Comparison of ENCODE assay signal across 12 cellular contexts in the genomic region with DNA sequence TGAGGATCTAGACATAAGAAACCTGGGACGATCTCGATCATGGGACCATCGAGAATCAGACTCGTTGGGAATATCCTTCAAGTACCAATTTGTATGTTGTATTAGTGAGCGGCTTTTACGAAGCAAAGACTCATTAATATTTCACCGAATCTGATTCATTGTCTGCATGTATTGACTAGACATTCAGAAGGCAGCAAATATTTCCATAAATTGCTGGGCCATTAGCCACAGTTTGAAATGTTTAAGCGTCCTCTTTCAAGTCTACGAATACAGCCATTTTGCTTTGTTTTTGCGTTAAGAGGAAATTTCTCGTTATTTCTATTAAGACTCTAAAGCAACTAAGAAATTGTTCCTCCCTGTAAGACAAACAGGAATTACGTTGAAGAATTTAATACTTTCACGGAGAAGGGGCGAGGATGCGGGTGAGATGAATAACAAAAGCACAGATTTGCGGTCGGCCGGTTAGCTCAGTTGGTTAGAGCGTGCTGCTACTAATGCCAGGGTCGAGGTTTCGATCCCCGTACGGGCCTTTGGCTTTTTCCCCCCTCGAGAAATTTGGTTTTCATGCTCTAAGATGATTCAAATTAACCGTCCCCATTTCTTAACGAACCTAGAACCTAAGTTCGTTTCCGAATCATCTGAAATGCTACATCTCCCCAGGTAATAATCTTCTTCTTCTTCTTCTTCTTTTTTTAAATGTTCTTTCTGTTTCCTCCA. TPM values are rescaled to one million over a fixed set of nuclear protein-coding genes. Genes with fewer than 3 reads are reported as not detected.
DNase-seq lines count a peak whose midpoint lies in the region; ATAC-seq and TF ChIP-seq lines count a peak whose summit lies in the region.
"Had no signal": no experiment of that assay in that cellular context is flagged by ENCODE, and none has a peak within 500 bp of the region (broad histone marks: within the 10 kb centered on the region; RNA-seq: fewer than 3 reads in every experiment).

No MANE protein-coding gene starts in this region.

- no peaks in the 10 kb centered on the region for H3K9me3 ChIP-seq in osteoblast (ENCODE audit: low read depth, low read length)

- peak overlapping the region; percentile 39 for H3K4me2 ChIP-seq in osteoblast (ENCODE audit: insufficient read depth, low read length)

- no peak for DNase-seq in T-helper 2 cell treated with Interferon-gamma antibody and Interleukin-4, amounts not matched to agents 5 μg/mL and 100 μg/mL, for 36 hours (ENCODE audit: low spot score)
- DNase-seq in T-helper 2 cell = no peak
- peak; percentile 27 for DNase-seq in NCI-H446 treated with DMSO at 0.1 percent for 48 hours (lab: John Stamatoyannopoulos, UW)
- DNase-seq in dermis blood vessel endothelial cell = peak; percentile 48
- DNase-seq in osteoblast (ENCODE audit: insufficient read length, low spot score, missing footprints) = no peak
- DNase-seq in middle frontal gyrus (ENCODE audit: extremely low spot score, low spot score) = no peak
- DNase-seq: activated CD8-positive, alpha-beta memory T cell treated with anti-CD3 and anti-CD28 coated beads, Interleukin-2, amount 50 U/mL, for 48 hours; foreskin melanocyte; retina; substantia nigra had no signal

- peak overlapping the region; percentile 9 for H3K27ac Mint-ChIP-seq in T-helper 2 cell treated with Interferon-gamma antibody and Interleukin-4, amounts not matched to agents 5 μg/mL and 100 μg/mL, for 36 hours

- peaks cover 13% of the 10 kb centered on the region for H3K4me1 Mint-ChIP-seq in T-helper 2 cell treated with Interferon-gamma antibody and Interleukin-4, amounts not matched to agents 5 μg/mL and 100 μg/mL, for 36 hours (ENCODE audit: low read depth)

- TF ChIP-seq CTCF in osteoblast (IDR thresholded peaks at IDR 0.05; ENCODE audit: extremely low read depth, low read depth, low read length) = no peak

- H4K20me1 ChIP-seq in osteoblast (ENCODE audit: insufficient read depth, low read length) = no peaks in the 10 kb centered on the region

- no peak overlapping the region for H2AFZ ChIP-seq in osteoblast (ENCODE audit: low read length)

- no peak overlapping the region for H3K4me3 Mint-ChIP-seq in T-helper 2 cell treated with Interferon-gamma antibody and Interleukin-4, amounts not matched to agents 5 μg/mL and 100 μg/mL, for 36 hours

- peaks cover 42% of the 10 kb centered on the region for H3K9me3 Mint-ChIP-seq in T-helper 2 cell treated with Interferon-gamma antibody and Interleukin-4, amounts not matched to agents 5 μg/mL and 100 μg/mL, for 36 hours

- no peaks in the 10 kb centered on the region for H3K36me3 ChIP-seq in osteoblast (ENCODE audit: insufficient read depth, low read length)

- peaks cover 83% of the 10 kb centered on the region for H3K27me3 Mint-ChIP-seq in T-helper 2 cell treated with Interferon-gamma antibody and Interleukin-4, amounts not matched to agents 5 μg/mL and 100 μg/mL, for 36 hours (ENCODE audit: low read depth)

- peaks cover 2% of the 10 kb centered on the region for H3K36me3 Mint-ChIP-seq in T-helper 2 cell treated with Interferon-gamma antibody and Interleukin-4, amounts not matched to agents 5 μg/mL and 100 μg/mL, for 36 hours (ENCODE audit: low read depth)

- H3K4me3 ChIP-seq in osteoblast (ENCODE audit: insufficient read depth, low read length) = no peak overlapping the region

- H3K4me1 ChIP-seq in osteoblast (ENCODE audit: insufficient read depth, low read length) = peaks cover 25% of the 10 kb centered on the region

- no peak overlapping the region for H3K27ac ChIP-seq in osteoblast (ENCODE audit: low read depth, low read length)

- no peaks in the 10 kb centered on the region for H3K79me2 ChIP-seq in osteoblast (ENCODE audit: insufficient read depth, low read length)

- H3K27me3 ChIP-seq in osteoblast (ENCODE audit: insufficient read depth, low read length) = peaks cover 31% of the 10 kb centered on the region

- no peak for ATAC-seq in GM21528 (IDR thresholded peaks at IDR 0.05; ENCODE audit: low FRiP score, unreplicated experiment)
- no peak for ATAC-seq in HG02852 (IDR thresholded peaks at IDR 0.05; ENCODE audit: unreplicated experiment)

RNA-seq across cellular contexts. Expression of a gene that starts 18.5 kb away (rescaled TPM):
- total RNA-seq in dermis blood vessel endothelial cell = not detected in 2 replicates
- total RNA-seq in osteoblast = under 0.01 TPM in 1 of 2 replicates, not detected in the other

RNA-seq across cellular contexts. Expression of a gene that starts 46.1 kb away (rescaled TPM):
- total RNA-seq in dermis blood vessel endothelial cell (0.14 TPM in 1 of 2 replicates, not detected in the other), osteoblast (not detected in 2 replicates)

Comparison
In these comparisons a context has a peak if more than half of its experiments do, and no peak if none do; other contexts are left out.
1. DNase-seq: peak in NCI-H446 treated with DMSO at 0.1 percent for 48 hours (single experiment) and dermis blood vessel endothelial cell (single experiment); none in T-helper 2 cell treated with Interferon-gamma antibody and Interleukin-4, amounts not matched to agents 5 μg/mL and 100 μg/mL, for 36 hours (single experiment), T-helper 2 cell (0 of 5), osteoblast (single experiment) and middle frontal gyrus (single experiment).